8 cellular contexts compared by ENCODE assay signal in genomic region chr7:22501336-22501735, GRCh38. TPM values are rescaled to one million over a fixed set of nuclear protein-coding genes. Genes with fewer than 3 reads are reported as not detected.
DNase-seq lines count a peak whose midpoint lies in the region; ATAC-seq and TF ChIP-seq lines count a peak whose summit lies in the region.
"Not testable (repeated sequence)": the region's sequence is repeated elsewhere in the genome, so short reads cannot be mapped to it uniquely, and the experiment has no call there.
"Had no signal": no experiment of that assay in that cellular context is flagged by ENCODE, and none has a peak within 500 bp of the region (broad histone marks: within the 10 kb centered on the region; RNA-seq: fewer than 3 reads in every experiment).

No MANE protein-coding gene starts in this region.

- H3K4me3 ChIP-seq in DND-41 (ENCODE audit: low read depth in 1 of 2, low read length in 2 of 2); gastroesophageal sphincter: not testable (repeated sequence)

- H3K9me3 Mint-ChIP-seq in MCF 10A (ENCODE audit: unreplicated experiment); natural killer cell treated with Interleukin-12 subunit alpha and Interleukin-12 subunit beta and Interleukin-15 and Interleukin-18, amount 100 ng/mL, for 72 hours: not testable (repeated sequence)

- not testable (repeated sequence) for BruUV-seq in MCF 10A (replicated peaks; lab: Mats Ljungman, UMichigan)

- H4K20me1 ChIP-seq in DND-41 (ENCODE audit: insufficient read depth, low read length), result not testable (repeated sequence)

- CTCF ChIA-PET in RWPE1 (lab: Yijun Ruan, JAX) (interaction anchor here (0.7 kb wide), 1 partner anchor 177 kb away, joined by 3 read pairs; no protein-coding TSS in a partner anchor), MCF 10A (lab: Yijun Ruan, JAX) (interaction anchor here (0.6 to 1.8 kb wide), 4 partner anchors 239 to 398 kb away, joined by 3 to 9 read pairs (median 4); no protein-coding TSS in a partner anchor)

- not testable (repeated sequence) for H3K4me3 Mint-ChIP-seq in MCF 10A (ENCODE audit: unreplicated experiment)
- H3K4me3 Mint-ChIP-seq in natural killer cell treated with Interleukin-12 subunit alpha and Interleukin-12 subunit beta and Interleukin-15 and Interleukin-18, amount 100 ng/mL, for 72 hours, result peak overlapping the region; percentile 6

- not testable (repeated sequence) for H3K36me3 Mint-ChIP-seq in MCF 10A (ENCODE audit: insufficient read depth, unreplicated experiment); natural killer cell treated with Interleukin-12 subunit alpha and Interleukin-12 subunit beta and Interleukin-15 and Interleukin-18, amount 100 ng/mL, for 72 hours

- 30 to 31% methylated on average over 4 of the region's 4 CpGs for WGBS in gastroesophageal sphincter (ENCODE audit: low coverage in 1 of 2), 2 donors

- not testable (repeated sequence) for H3K79me2 ChIP-seq in DND-41 (ENCODE audit: insufficient read depth, low read length)

- peak; percentile 70; the same call in 2 of the 3 replicates for ATAC-seq in DND-41 (ENCODE audit: insufficient read depth, low read depth)
- ATAC-seq in gastroesophageal sphincter; natural killer cell treated with Interleukin-12 subunit alpha and Interleukin-12 subunit beta and Interleukin-15 and Interleukin-18, amount 100 ng/mL, for 72 hours: not testable (repeated sequence)

- H3K9me3 ChIP-seq in DND-41 (ENCODE audit: insufficient read depth, low read length, severe bottlenecking); gastroesophageal sphincter: not testable (repeated sequence)

- not testable (repeated sequence) for TF ChIP-seq EP300 in Ishikawa (IDR thresholded peaks at IDR 0.05; ENCODE audit: borderline replicate concordance); gastroesophageal sphincter (IDR thresholded peaks at IDR 0.05)

- H3K27me3 Mint-ChIP-seq in MCF 10A (ENCODE audit: insufficient read depth, unreplicated experiment), result not testable (repeated sequence)
- H3K27me3 Mint-ChIP-seq in natural killer cell treated with Interleukin-12 subunit alpha and Interleukin-12 subunit beta and Interleukin-15 and Interleukin-18, amount 100 ng/mL, for 72 hours, result peaks cover 18 to 34% of the 10 kb centered on the region in 2 donors

- not testable (repeated sequence) for H2AFZ ChIP-seq in DND-41 (ENCODE audit: low read depth, low read length)

- H3K9ac ChIP-seq in DND-41 (ENCODE audit: low read depth, low read length), result not testable (repeated sequence)

- H3K27ac ChIP-seq in DND-41 (ENCODE audit: low read length); RWPE1; gastroesophageal sphincter: not testable (repeated sequence)

- POLR2A ChIA-PET in RWPE1 (lab: Yijun Ruan, JAX; ENCODE audit: low non-redundant PET); MCF 10A (lab: Yijun Ruan, JAX): not testable (repeated sequence)

- DNase-seq in DND-41; RWPE1 (ENCODE audit: low spot score); natural killer cell treated with Interleukin-12 subunit alpha and Interleukin-12 subunit beta and Interleukin-15 and Interleukin-18, amount 100 ng/mL, for 72 hours (ENCODE audit: low spot score): not testable (repeated sequence)
- DNase-seq in NCI-H2196 (lab: John Stamatoyannopoulos, UW; ENCODE audit: unreplicated experiment) (peak; percentile 42), MCF 10A (ENCODE audit: unreplicated experiment) (peak; percentile 49)

- peak; percentile 63 for TF ChIP-seq RAD21 in Ishikawa (IDR thresholded peaks at IDR 0.05; ENCODE audit: low read depth)

- H3K36me3 ChIP-seq in DND-41 (ENCODE audit: insufficient read depth, low read length); gastroesophageal sphincter: not testable (repeated sequence)

- not testable (repeated sequence) for H3K27ac Mint-ChIP-seq in MCF 10A (ENCODE audit: low read depth, unreplicated experiment); natural killer cell treated with Interleukin-12 subunit alpha and Interleukin-12 subunit beta and Interleukin-15 and Interleukin-18, amount 100 ng/mL, for 72 hours

- H3K4me2 ChIP-seq in DND-41 (ENCODE audit: insufficient read depth, low read length), result not testable (repeated sequence)

- not testable (repeated sequence) for H3K4me1 ChIP-seq in DND-41 (ENCODE audit: insufficient read depth, low read length); gastroesophageal sphincter

- TF ChIP-seq POLR2A in gastroesophageal sphincter (IDR thresholded peaks at IDR 0.05), result not testable (repeated sequence)

- H3K27me3 ChIP-seq in DND-41 (ENCODE audit: insufficient read depth, low read length, poor library complexity), result not testable (repeated sequence)
- peaks cover 23% of the 10 kb centered on the region for H3K27me3 ChIP-seq in gastroesophageal sphincter

- H3K4me1 Mint-ChIP-seq in MCF 10A (ENCODE audit: insufficient read depth, unreplicated experiment); natural killer cell treated with Interleukin-12 subunit alpha and Interleukin-12 subunit beta and Interleukin-15 and Interleukin-18, amount 100 ng/mL, for 72 hours (ENCODE audit: low read depth in 2 of 2): not testable (repeated sequence)

- TF ChIP-seq CTCF in DND-41 (IDR thresholded peaks at IDR 0.05; ENCODE audit: borderline replicate concordance, extremely low read depth, low read length, poor library complexity, severe bottlenecking) (peak; percentile 61), RWPE1 (conservative IDR thresholded peaks at IDR 0.05; ENCODE audit: low read depth) (peak; percentile 47), MCF 10A (IDR thresholded peaks at IDR 0.05; ENCODE audit: unreplicated experiment) (peak; percentile 43), gastroesophageal sphincter (IDR thresholded peaks at IDR 0.05) (peak; percentile 16 to 41 (median 25))

- intact Hi-C loops in MCF 10A (cut with micrococcal nuclease), result not testable (repeated sequence)

RNA-seq across cellular contexts. Expression of gene STEAP1B, which starts 1.3 kb away (rescaled TPM):
- total RNA-seq in MCF 10A (2022) (not detected in 2 replicates), gastroesophageal sphincter (1 to 10 TPM in 1 of 4 donors, under 1 TPM in 2, not detected in 1; 0.66 to 2.8 (median 0.67) TPM)
- total RNA-seq in natural killer cell treated with Interleukin-12 subunit alpha and Interleukin-12 subunit beta and Interleukin-15 and Interleukin-18, amount 100 ng/mL, for 72 hours, result 1 to 10 TPM; 1.2 to 4.1 TPM
- total RNA-seq: activated CD4-positive, alpha-beta memory T cell treated with anti-CD3 and anti-CD28 coated beads for 36 hours had no signal
